Comparison of ENCODE assay signal across 14 cellular contexts in the genomic region with DNA sequence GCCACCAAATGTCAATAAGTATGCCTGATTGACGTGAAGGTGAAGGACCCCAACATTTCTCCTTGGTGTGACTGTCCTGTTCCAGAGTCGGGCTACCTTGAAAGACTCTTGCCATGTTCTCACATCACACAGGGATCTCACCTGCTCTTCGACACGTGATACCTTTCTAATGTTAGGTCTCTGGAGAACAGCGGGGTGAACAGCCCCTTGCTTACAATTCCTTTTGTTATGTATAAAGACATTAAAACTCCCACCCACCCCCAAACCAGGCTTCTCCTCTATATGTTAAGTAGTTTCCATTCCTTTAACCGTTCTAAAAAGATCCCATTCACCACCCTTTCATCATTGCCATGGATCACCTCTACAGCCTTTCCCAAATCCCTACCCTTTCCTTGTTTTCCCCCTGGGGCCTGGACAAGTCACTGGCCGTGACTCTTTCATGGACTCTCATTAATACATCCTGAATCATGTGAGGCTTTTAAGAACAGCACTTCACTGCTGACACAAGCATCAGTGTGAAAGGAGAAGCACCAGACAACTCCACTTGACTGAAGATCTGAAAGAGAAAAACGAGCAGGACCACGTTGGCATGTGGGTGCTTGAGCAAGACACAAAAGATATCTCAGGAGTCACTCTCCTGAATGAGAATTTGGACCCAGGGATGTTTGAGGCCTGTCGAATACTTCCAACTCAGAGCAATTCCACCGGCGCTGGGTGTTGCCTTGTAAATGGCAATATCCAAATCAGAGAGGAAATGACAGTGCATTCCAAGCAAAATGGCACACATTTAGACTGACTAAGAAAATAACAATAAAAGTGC.
A peak's percentile ranks its signal among the peaks of the same experiment; 100 is the strongest.
DNase-seq lines count a peak whose midpoint lies in the region; ATAC-seq and TF ChIP-seq lines count a peak whose summit lies in the region.
"Had no signal": no experiment of that assay in that cellular context is flagged by ENCODE, and none has a peak within 500 bp of the region (broad histone marks: within the 10 kb centered on the region; RNA-seq: fewer than 3 reads in every experiment).

No MANE protein-coding gene starts in this region.

- DNase-seq in activated T-cell treated with anti-CD3 and anti-CD28 coated beads, Interleukin-2, amount 50 U/mL, for 24 hours: no peak
- no peak for DNase-seq in activated T-cell treated with anti-CD3 and anti-CD28 coated beads, Interleukin-2, amount 50 U/mL, for 1 hour
- DNase-seq in activated B cell treated with CpG ODN at 0.5 μM for 24 hours: no peak
- peak; percentile 54 for DNase-seq in left cardiac atrium
- no peak for DNase-seq in coronary artery (ENCODE audit: low spot score)
- no peak for DNase-seq in T-helper 1 cell
- DNase-seq: glutamatergic neuron, NCI-H2081, NCI-H748 treated with DMSO at 0.1 percent for 48 hours, RPMI8226 had no signal

- H3K4me3 ChIP-seq in skeletal muscle tissue (ENCODE audit: low read length in 3 of 3) (no peak overlapping the region), coronary artery (no peak overlapping the region)
- H3K4me3 ChIP-seq: suprapubic skin had no signal

- H3K9ac ChIP-seq in skeletal muscle tissue (ENCODE audit: low read depth in 1 of 3, low read length in 3 of 3): no peak overlapping the region

- H3K27ac ChIP-seq in skeletal muscle tissue (ENCODE audit: low read depth, low read length) (peak overlapping the region; percentile 11), coronary artery (peak overlapping the region in 1 of 2 donors; percentile 4)
- H3K27ac ChIP-seq: suprapubic skin had no signal

- H3K27ac Mint-ChIP-seq in activated T-cell treated with anti-CD3 and anti-CD28 coated beads, Interleukin-2, amount 50 U/mL, for 24 hours: peak overlapping the region; percentile 32
- peak overlapping the region; percentile 8 for H3K27ac Mint-ChIP-seq in activated B cell treated with CpG ODN at 0.5 μM for 24 hours

- peaks cover 0 to 3% (median 0%) of the 10 kb centered on the region in 3 donors for H3K4me1 ChIP-seq in skeletal muscle tissue (ENCODE audit: control insufficient read depth in 3 of 3, insufficient read depth in 3 of 3, low read length in 3 of 3)

- no peaks in the 10 kb centered on the region for H3K27me3 Mint-ChIP-seq in activated T-cell treated with anti-CD3 and anti-CD28 coated beads, Interleukin-2, amount 50 U/mL, for 24 hours
- H3K27me3 Mint-ChIP-seq in activated B cell treated with CpG ODN at 0.5 μM for 24 hours: no peaks in the 10 kb centered on the region

- peaks cover 81% of the 10 kb centered on the region for H3K4me1 Mint-ChIP-seq in activated T-cell treated with anti-CD3 and anti-CD28 coated beads, Interleukin-2, amount 50 U/mL, for 24 hours (ENCODE audit: low read depth)
- H3K4me1 Mint-ChIP-seq in activated B cell treated with CpG ODN at 0.5 μM for 24 hours: peaks cover 39% of the 10 kb centered on the region

- H3K9me3 ChIP-seq in skeletal muscle tissue (ENCODE audit: control insufficient read depth in 3 of 3, low read length in 3 of 3): no peaks in the 10 kb centered on the region
- H3K9me3 ChIP-seq: suprapubic skin had no signal

- no peak overlapping the region for H3K4me3 Mint-ChIP-seq in activated T-cell treated with anti-CD3 and anti-CD28 coated beads, Interleukin-2, amount 50 U/mL, for 24 hours
- no peak overlapping the region for H3K4me3 Mint-ChIP-seq in activated B cell treated with CpG ODN at 0.5 μM for 24 hours

- no peaks in the 10 kb centered on the region for H3K27me3 ChIP-seq in skeletal muscle tissue (ENCODE audit: control insufficient read depth in 3 of 3, insufficient read depth in 3 of 3, low read length in 3 of 3)
- H3K27me3 ChIP-seq: suprapubic skin had no signal

- POLR2A ChIA-PET in activated B cell treated with CpG ODN at 0.5 μM for 24 hours (lab: Charles Lee): no interaction called here

- H3K36me3 Mint-ChIP-seq in activated T-cell treated with anti-CD3 and anti-CD28 coated beads, Interleukin-2, amount 50 U/mL, for 24 hours (ENCODE audit: low read depth): peaks cover 51% of the 10 kb centered on the region
- peaks cover 7% of the 10 kb centered on the region for H3K36me3 Mint-ChIP-seq in activated B cell treated with CpG ODN at 0.5 μM for 24 hours (ENCODE audit: low read depth)

- intact Hi-C loops in activated B cell treated with CpG ODN at 0.5 μM for 24 hours (cut with micrococcal nuclease) (no loop called here), left cardiac atrium (cut with DNase I) (no loop called here)

- peaks cover 16% of the 10 kb centered on the region for H3K9me3 Mint-ChIP-seq in activated T-cell treated with anti-CD3 and anti-CD28 coated beads, Interleukin-2, amount 50 U/mL, for 24 hours
- peaks cover 3% of the 10 kb centered on the region for H3K9me3 Mint-ChIP-seq in activated B cell treated with CpG ODN at 0.5 μM for 24 hours

- no peak for TF ChIP-seq CTCF in activated B cell treated with CpG ODN at 0.5 μM for 24 hours (IDR thresholded peaks at IDR 0.05)
- no peak for TF ChIP-seq CTCF in coronary artery (IDR thresholded peaks at IDR 0.05)

- ATAC-seq in activated B cell treated with CpG ODN at 0.5 μM for 24 hours (ENCODE audit: low read depth) (no peak), left cardiac atrium (peak; percentile 80 to 83), GM21367 (IDR thresholded peaks at IDR 0.05; ENCODE audit: unreplicated experiment) (no peak)
- ATAC-seq: left lobe of liver had no signal

- CTCF ChIA-PET in activated B cell treated with CpG ODN at 0.5 μM for 24 hours (lab: Charles Lee): no interaction called here

- H3K36me3 ChIP-seq in skeletal muscle tissue (ENCODE audit: control insufficient read depth in 3 of 3, insufficient read depth in 3 of 3, low read length in 3 of 3): no peaks in the 10 kb centered on the region
- H3K36me3 ChIP-seq: suprapubic skin had no signal

Comparison
In these comparisons a context has a peak if more than half of its experiments do, and no peak if none do; other contexts are left out.
1. ATAC-seq: peak in left cardiac atrium (2 of 2); none in activated B cell treated with CpG ODN at 0.5 μM for 24 hours (single experiment) and GM21367 (single experiment).